15 cellular contexts compared by ENCODE assay signal in the genomic region with DNA sequence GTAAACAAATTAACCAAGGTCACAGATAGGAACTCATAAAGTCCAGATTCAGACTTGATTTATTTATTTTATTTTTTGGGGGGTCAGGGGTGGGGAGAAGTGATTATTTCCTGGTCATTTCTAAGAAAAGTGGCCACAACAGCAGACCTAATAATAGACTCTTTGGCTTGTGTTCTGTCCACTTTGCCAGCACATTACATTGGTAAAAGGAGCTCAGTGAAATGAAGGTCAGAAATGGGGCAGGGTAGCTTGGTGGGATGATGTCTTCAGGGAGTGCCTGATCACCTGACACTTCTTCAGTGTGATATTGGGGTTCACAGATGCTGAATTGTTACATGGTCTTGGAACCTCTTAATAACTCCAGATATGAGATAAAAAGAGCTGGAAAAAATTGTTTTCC. TPM values are rescaled to one million over a fixed set of nuclear protein-coding genes. Genes with fewer than 3 reads are reported as not detected.
DNase-seq lines count a peak whose midpoint lies in the region; ATAC-seq and TF ChIP-seq lines count a peak whose summit lies in the region.
"Had no signal": no experiment of that assay in that cellular context is flagged by ENCODE, and none has a peak within 500 bp of the region (broad histone marks: within the 10 kb centered on the region; RNA-seq: fewer than 3 reads in every experiment).

No MANE protein-coding gene starts in this region.

- no peak overlapping the region for H3K4me2 ChIP-seq in osteoblast (ENCODE audit: insufficient read depth, low read length)
- H3K4me2 ChIP-seq: BLaER1 had no signal

- TF ChIP-seq CTCF in right atrium auricular region (IDR thresholded peaks at IDR 0.05) (no peak), psoas muscle (IDR thresholded peaks at IDR 0.05) (no peak), testis (IDR thresholded peaks at IDR 0.05) (no peak), osteoblast (IDR thresholded peaks at IDR 0.05; ENCODE audit: extremely low read depth, low read depth, low read length) (no peak)

- no peak for TF ChIP-seq POLR2A in testis (IDR thresholded peaks at IDR 0.05)

- peak; percentile 80 for ATAC-seq in Right ventricle myocardium superior (ENCODE audit: poor library complexity)
- ATAC-seq in left cardiac atrium, result peak; percentile 16 to 47
- ATAC-seq in psoas muscle, result peak; percentile 41 to 77 (median 72)
- no peak for ATAC-seq in left colon

- H3K27ac ChIP-seq in right atrium auricular region, result no peak overlapping the region
- peak overlapping the region; percentile 97 for H3K27ac ChIP-seq in psoas muscle
- peak overlapping the region in 1 of 2 donors; percentile 34 for H3K27ac ChIP-seq in testis
- no peak overlapping the region for H3K27ac ChIP-seq in osteoblast (ENCODE audit: low read depth, low read length)
- H3K27ac ChIP-seq: BLaER1 had no signal

- H2AFZ ChIP-seq in osteoblast (ENCODE audit: low read length), result no peak overlapping the region

- H3K4me1 ChIP-seq in right atrium auricular region (peaks cover 3 to 10% of the 10 kb centered on the region in 2 donors), psoas muscle (peaks cover 56% of the 10 kb centered on the region), testis (peaks cover 3% of the 10 kb centered on the region), osteoblast (ENCODE audit: insufficient read depth, low read length) (no peaks in the 10 kb centered on the region)

- H3K79me2 ChIP-seq in osteoblast (ENCODE audit: insufficient read depth, low read length), result peaks cover 21% of the 10 kb centered on the region

- H3K27me3 ChIP-seq in right atrium auricular region, result no peaks in the 10 kb centered on the region
- H3K27me3 ChIP-seq in psoas muscle (ENCODE audit: insufficient read depth in 3 of 3, low read length in 2 of 3), result no peaks in the 10 kb centered on the region
- no peaks in the 10 kb centered on the region for H3K27me3 ChIP-seq in testis
- H3K27me3 ChIP-seq in osteoblast (ENCODE audit: insufficient read depth, low read length), result no peaks in the 10 kb centered on the region
- H3K27me3 ChIP-seq: BLaER1 had no signal

- H3K4me3 ChIP-seq in right atrium auricular region (no peak overlapping the region), psoas muscle (no peak overlapping the region), testis (no peak overlapping the region), osteoblast (ENCODE audit: insufficient read depth, low read length) (no peak overlapping the region)
- H3K4me3 ChIP-seq: BLaER1 had no signal

- H3K36me3 ChIP-seq in right atrium auricular region, result no peaks in the 10 kb centered on the region
- peaks cover 3 to 23% of the 10 kb centered on the region in 2 donors for H3K36me3 ChIP-seq in psoas muscle (ENCODE audit: insufficient read depth in 1 of 2, low read depth in 1 of 2)
- no peaks in the 10 kb centered on the region for H3K36me3 ChIP-seq in testis (ENCODE audit: low read depth, missing control alignments)
- H3K36me3 ChIP-seq in osteoblast (ENCODE audit: insufficient read depth, low read length), result peaks cover 2% of the 10 kb centered on the region

- DNase-seq in Right ventricle myocardium superior (no peak), right atrium auricular region (ENCODE audit: low spot score) (no peak), left cardiac atrium (no peak), psoas muscle (no peak), testis (peak; percentile 35), NCI-H1930 (lab: John Stamatoyannopoulos, UW) (no peak), osteoblast (ENCODE audit: insufficient read length, low spot score, missing footprints) (no peak), left colon (no peak)
- DNase-seq: 8988T; CD4-positive, alpha-beta memory T cell; DMS79 treated with DMSO at 0.1 percent for 48 hours; GF-D8; GOT3; H9 had no signal

- peaks cover 2% of the 10 kb centered on the region for H4K20me1 ChIP-seq in osteoblast (ENCODE audit: insufficient read depth, low read length)
- H4K20me1 ChIP-seq: BLaER1 had no signal

- intact Hi-C loops in Right ventricle myocardium superior (cut with DNase I), result no loop called here
- intact Hi-C loops in left cardiac atrium (cut with DNase I), result no loop called here
- intact Hi-C loops in psoas muscle (cut with DNase I), result no loop called here
- intact Hi-C loops in testis (cut with DNase I; ENCODE audit: low total_unique reads), result no loop called here
- intact Hi-C loops in left colon (cut with DNase I, micrococcal nuclease), result no loop called here

- H3K9me3 ChIP-seq in right atrium auricular region (no peaks in the 10 kb centered on the region), psoas muscle (no peaks in the 10 kb centered on the region), testis (no peaks in the 10 kb centered on the region), osteoblast (ENCODE audit: low read depth, low read length) (no peaks in the 10 kb centered on the region)
- H3K9me3 ChIP-seq: BLaER1 had no signal

RNA-seq across cellular contexts. Expression of gene VPS8, which starts 10.1 kb away (rescaled TPM):
- 51.5 TPM for total RNA-seq in Right ventricle myocardium superior
- total RNA-seq in right atrium auricular region, result 10 to 100 TPM; 22.7 to 23.0 TPM
- total RNA-seq in left cardiac atrium, result 10 to 100 TPM; 26.2 to 29.1 TPM
- 10 to 100 TPM; 30.8 to 52.6 (median 50.6) TPM for total RNA-seq in psoas muscle
- 10 to 100 TPM; 11.4 to 28.9 (median 13.1) TPM for polyA plus RNA-seq in psoas muscle
- 100 to 1,000 TPM in 1 of 2 donors, 10 to 100 TPM in 1; 88.0 to 127 TPM for total RNA-seq in testis
- 65.8 TPM for polyA plus RNA-seq in testis (ENCODE audit: insufficient read depth, low read depth, low replicate concordance)
- 95.2 and 96.7 TPM in 2 replicates for total RNA-seq in osteoblast
- 10 to 100 TPM; 65.1 to 69.0 TPM for total RNA-seq in left colon
